ENCODE assay signal across 7 cellular contexts in genomic region chr2:172462393-172463381, GRCh38. TPM values are rescaled to one million over a fixed set of nuclear protein-coding genes. Genes with fewer than 3 reads are reported as not detected.
A peak's percentile ranks its signal among the peaks of the same experiment; 100 is the strongest.
DNase-seq lines count a peak whose midpoint lies in the region; ATAC-seq and TF ChIP-seq lines count a peak whose summit lies in the region.

No MANE protein-coding gene starts in this region.

- H3K27me3 Mint-ChIP-seq in activated CD8-positive, alpha-beta T cell treated with anti-CD3 and anti-CD28 coated beads, Interleukin-2, amount 10 ng/mL, durations not matched to agents 7 days and 5 days (ENCODE audit: low read depth), result no peaks in the 10 kb centered on the region
- H3K27me3 Mint-ChIP-seq in natural killer cell (ENCODE audit: low read depth in 2 of 2), result no peaks in the 10 kb centered on the region

- H3K4me1 Mint-ChIP-seq in activated CD8-positive, alpha-beta T cell treated with anti-CD3 and anti-CD28 coated beads, Interleukin-2, amount 10 ng/mL, durations not matched to agents 7 days and 5 days (ENCODE audit: low read depth), result peaks cover 89% of the 10 kb centered on the region
- peaks cover 80 to 82% of the 10 kb centered on the region in 2 donors for H3K4me1 Mint-ChIP-seq in natural killer cell

- H2AFZ ChIP-seq in KMS-11 (ENCODE audit: low read depth), result peak overlapping the region; percentile 15; the same call in 1 of the 2 replicates

- peak overlapping the region; percentile 86 for H3K27ac Mint-ChIP-seq in activated CD8-positive, alpha-beta T cell treated with anti-CD3 and anti-CD28 coated beads, Interleukin-2, amount 10 ng/mL, durations not matched to agents 7 days and 5 days
- H3K27ac Mint-ChIP-seq in natural killer cell, result peak overlapping the region; percentile 64 to 74

- DNase-seq in GM20000 (ENCODE audit: low spot score) (peak; percentile 9), natural killer cell (no peak), H4 (ENCODE audit: low spot score) (no peak), NCI-H748 treated with DMSO at 0.1 percent for 48 hours (lab: John Stamatoyannopoulos, UW) (no peak)
- DNase-seq in activated CD8-positive, alpha-beta T cell treated with anti-CD3 and anti-CD28 coated beads, Interleukin-2, amount 10 ng/mL, durations not matched to agents 7 days and 5 days, result peak; percentile 76

- H3K27me3 ChIP-seq in KMS-11 (ENCODE audit: insufficient read depth, low read depth), result no peaks in the 10 kb centered on the region

- H3K4me3 Mint-ChIP-seq in activated CD8-positive, alpha-beta T cell treated with anti-CD3 and anti-CD28 coated beads, Interleukin-2, amount 10 ng/mL, durations not matched to agents 7 days and 5 days, result peak overlapping the region; percentile 63
- H3K4me3 Mint-ChIP-seq in natural killer cell, result peak overlapping the region; percentile 76

- H3K4me1 ChIP-seq in KMS-11 (ENCODE audit: low read depth, poor library complexity, severe bottlenecking), result peaks cover 24% of the 10 kb centered on the region

- intact Hi-C loops in natural killer cell (cut with micrococcal nuclease), result loop anchor here (1.0 to 10.0 kb wide), 6 partner anchors 34 to 650 kb away; partner anchors contain the start of gene DLX2

- POLR2A ChIA-PET in activated CD8-positive, alpha-beta T cell treated with anti-CD3 and anti-CD28 coated beads, Interleukin-2, amount 10 ng/mL, durations not matched to agents 7 days and 5 days (lab: Charles Lee), result interaction anchor here (0.7 to 1.0 kb wide), 2 partner anchors 33 to 92 kb away, joined by 3 read pairs; no protein-coding TSS in a partner anchor

- TF ChIP-seq CTCF in GM20000 (IDR thresholded peaks at IDR 0.05; ENCODE audit: extremely low read depth, missing control alignments) (no peak), KMS-11 (conservative IDR thresholded peaks at IDR 0.05; ENCODE audit: low read depth, low read length) (peak; percentile 46; the same call in 1 of the 2 replicates), natural killer cell (IDR thresholded peaks at IDR 0.05) (peak; percentile 28)

- H3K27ac ChIP-seq in KMS-11, result peak overlapping the region; percentile 4; the same call in 1 of the 2 replicates

- H3K36me3 Mint-ChIP-seq in activated CD8-positive, alpha-beta T cell treated with anti-CD3 and anti-CD28 coated beads, Interleukin-2, amount 10 ng/mL, durations not matched to agents 7 days and 5 days (ENCODE audit: low read depth), result peaks cover 10% of the 10 kb centered on the region
- peaks cover 15% of the 10 kb centered on the region for H3K36me3 Mint-ChIP-seq in natural killer cell

- H4K20me1 ChIP-seq in KMS-11 (ENCODE audit: insufficient read depth), result no peaks in the 10 kb centered on the region

- H3K9me3 Mint-ChIP-seq in activated CD8-positive, alpha-beta T cell treated with anti-CD3 and anti-CD28 coated beads, Interleukin-2, amount 10 ng/mL, durations not matched to agents 7 days and 5 days (ENCODE audit: insufficient read depth), result no peaks in the 10 kb centered on the region
- H3K9me3 Mint-ChIP-seq in natural killer cell, result no peaks in the 10 kb centered on the region

- H3K9ac ChIP-seq in KMS-11, result no peak overlapping the region

- H3K79me2 ChIP-seq in KMS-11 (ENCODE audit: insufficient read depth, low read depth), result no peaks in the 10 kb centered on the region

- CTCF ChIA-PET in activated CD8-positive, alpha-beta T cell treated with anti-CD3 and anti-CD28 coated beads, Interleukin-2, amount 10 ng/mL, durations not matched to agents 7 days and 5 days (lab: Charles Lee), result interaction anchor here (0.8 to 19.8 kb wide), 56 partner anchors 10 to 774 kb away, joined by 3 to 457 read pairs (median 5); partner anchors contain the start of genes DLX1, DLX2 and ITGA6

- H3K36me3 ChIP-seq in KMS-11 (ENCODE audit: insufficient read depth), result no peaks in the 10 kb centered on the region

- H3K4me3 ChIP-seq in KMS-11 (IDR thresholded peaks at IDR 0.05; ENCODE audit: insufficient read depth, low read depth, low read length), result no peak overlapping the region

- peak; percentile 73 for ATAC-seq in activated CD8-positive, alpha-beta T cell treated with anti-CD3 and anti-CD28 coated beads, Interleukin-2, amount 10 ng/mL, durations not matched to agents 7 days and 5 days
- peak; percentile 37 to 67 (median 53) for ATAC-seq in natural killer cell
- no peak for ATAC-seq in HG03457 (IDR thresholded peaks at IDR 0.05; ENCODE audit: unreplicated experiment)

- peak overlapping the region; percentile 44 for H3K4me2 ChIP-seq in KMS-11

RNA-seq across cellular contexts. Expression of gene ITGA6, which starts 35.3 kb away (rescaled TPM):
- total RNA-seq in activated CD8-positive, alpha-beta T cell treated with anti-CD3 and anti-CD28 coated beads, Interleukin-2, amount 10 ng/mL, durations not matched to agents 7 days and 5 days, result 10 to 100 TPM; 14.6 to 15.0 TPM
- total RNA-seq in natural killer cell, result 10 to 100 TPM; 34.0 to 52.8 (median 38.3) TPM
- total RNA-seq in H4 (2014; rRNA removed; shearing (Covaris generic)), result 26.8 and 29.1 TPM in 2 replicates

Comparison
In these comparisons a context has a peak if more than half of its experiments do, and no peak if none do; other contexts are left out.
1. DNase-seq: peak in GM20000 (single experiment) and activated CD8-positive, alpha-beta T cell treated with anti-CD3 and anti-CD28 coated beads, Interleukin-2, amount 10 ng/mL, durations not matched to agents 7 days and 5 days (single experiment); none in natural killer cell (single experiment), H4 (single experiment) and NCI-H748 treated with DMSO at 0.1 percent for 48 hours (single experiment).